Comparison of ENCODE assay signal across 8 cellular contexts in genomic region chr6:30720738-30721197, GRCh38. TPM values are rescaled to one million over a fixed set of nuclear protein-coding genes. Genes with fewer than 3 reads are reported as not detected.
DNase-seq lines count a peak whose midpoint lies in the region; ATAC-seq and TF ChIP-seq lines count a peak whose summit lies in the region.

No MANE protein-coding gene starts in this region.

- H3K4me3 ChIP-seq in GM12875 (ENCODE audit: low read depth, low read length) (peak overlapping the region; percentile 68), lower leg skin (ENCODE audit: low read depth, poor library complexity, severe bottlenecking) (peak overlapping the region; percentile 80)

- 0% methylated on average over 29 of the region's 29 CpGs for WGBS in lower leg skin, 2 donors

- peak overlapping the region; percentile 95 for H3K27ac Mint-ChIP-seq in activated CD4-positive, alpha-beta T cell treated with anti-CD3 and anti-CD28 coated beads for 36 hours
- H3K27ac Mint-ChIP-seq in dendritic cell treated with granulocyte-macrophage colony-stimulating factor and Interleukin-4, amounts not matched to agents 40 ng/mL and 50 ng/mL, for 4 days = peak overlapping the region; percentile 98

- TF ChIP-seq POLR2A in lower leg skin (IDR thresholded peaks at IDR 0.05) = no peak

- peaks cover 55% of the 10 kb centered on the region for H3K4me1 Mint-ChIP-seq in activated CD4-positive, alpha-beta T cell treated with anti-CD3 and anti-CD28 coated beads for 36 hours
- peaks cover 66% of the 10 kb centered on the region for H3K4me1 Mint-ChIP-seq in dendritic cell treated with granulocyte-macrophage colony-stimulating factor and Interleukin-4, amounts not matched to agents 40 ng/mL and 50 ng/mL, for 4 days (ENCODE audit: low read depth)

- POLR2A ChIA-PET in activated CD4-positive, alpha-beta T cell treated with anti-CD3 and anti-CD28 coated beads for 36 hours (lab: Charles Lee) = interaction anchor here (0.6 to 2.7 kb wide), 6 partner anchors 10 to 42 kb away, joined by 3 to 20 read pairs (median 10); partner anchors contain the start of gene IER3

- peak overlapping the region; percentile 98 for H3K4me3 Mint-ChIP-seq in activated CD4-positive, alpha-beta T cell treated with anti-CD3 and anti-CD28 coated beads for 36 hours
- H3K4me3 Mint-ChIP-seq in dendritic cell treated with granulocyte-macrophage colony-stimulating factor and Interleukin-4, amounts not matched to agents 40 ng/mL and 50 ng/mL, for 4 days = peak overlapping the region; percentile 87

- H3K9me3 Mint-ChIP-seq in activated CD4-positive, alpha-beta T cell treated with anti-CD3 and anti-CD28 coated beads for 36 hours (ENCODE audit: low read depth) = no peaks in the 10 kb centered on the region
- no peaks in the 10 kb centered on the region for H3K9me3 Mint-ChIP-seq in dendritic cell treated with granulocyte-macrophage colony-stimulating factor and Interleukin-4, amounts not matched to agents 40 ng/mL and 50 ng/mL, for 4 days

- TF ChIP-seq CTCF in GM12875 (IDR thresholded peaks at IDR 0.05; ENCODE audit: borderline replicate concordance, insufficient read depth, low read depth, low read length) = no peak
- TF ChIP-seq CTCF in lower leg skin (IDR thresholded peaks at IDR 0.05) = no peak

- H3K36me3 Mint-ChIP-seq in activated CD4-positive, alpha-beta T cell treated with anti-CD3 and anti-CD28 coated beads for 36 hours (ENCODE audit: low read depth) = peaks cover 68% of the 10 kb centered on the region
- peaks cover 68% of the 10 kb centered on the region for H3K36me3 Mint-ChIP-seq in dendritic cell treated with granulocyte-macrophage colony-stimulating factor and Interleukin-4, amounts not matched to agents 40 ng/mL and 50 ng/mL, for 4 days (ENCODE audit: low read depth)

- DNase-seq in NCI-H2227 (lab: John Stamatoyannopoulos, UW; ENCODE audit: unreplicated experiment) (peak; percentile 90), lower leg skin (ENCODE audit: low spot score in 2 of 2) (peak; percentile 76 to 95), iPS-NIHi7 (ENCODE audit: extremely low spot score) (no peak)
- DNase-seq in activated CD4-positive, alpha-beta T cell treated with anti-CD3 and anti-CD28 coated beads for 36 hours = peak; percentile 82
- DNase-seq in stimulated activated CD4-positive, alpha-beta T cell treated with anti-CD3 and anti-CD28 coated beads, TNF-alpha, amount 100 ng/mL, for 24 hours (ENCODE audit: low read depth in 3 of 3) = peak in 2 of 3 experiments; percentile 40 to 60

- CTCF ChIA-PET in activated CD4-positive, alpha-beta T cell treated with anti-CD3 and anti-CD28 coated beads for 36 hours (lab: Charles Lee) = interaction anchor here (0.6 to 4.7 kb wide), 9 partner anchors 10 to 108 kb away, joined by 3 to 97 read pairs (median 8); partner anchors contain the start of gene DHX16

- no peak for ATAC-seq in activated CD4-positive, alpha-beta T cell treated with anti-CD3 and anti-CD28 coated beads for 36 hours
- ATAC-seq in GM21381 (IDR thresholded peaks at IDR 0.05; ENCODE audit: unreplicated experiment) = no peak

- H3K27me3 Mint-ChIP-seq in activated CD4-positive, alpha-beta T cell treated with anti-CD3 and anti-CD28 coated beads for 36 hours = no peaks in the 10 kb centered on the region
- no peaks in the 10 kb centered on the region for H3K27me3 Mint-ChIP-seq in dendritic cell treated with granulocyte-macrophage colony-stimulating factor and Interleukin-4, amounts not matched to agents 40 ng/mL and 50 ng/mL, for 4 days

- intact Hi-C loops in activated CD4-positive, alpha-beta T cell treated with anti-CD3 and anti-CD28 coated beads for 36 hours (cut with DNase I, micrococcal nuclease) = loop anchor here (1.0 to 5.0 kb wide), 14 partner anchors 14 to 682 kb away; partner anchors contain the start of genes FLOT1 (in 2 of the 2), MRPS18B (in 2 of the 2), PPP1R10 (in 2 of the 2) and ABCF1 (in 1 of the 2)
- intact Hi-C loops in dendritic cell treated with granulocyte-macrophage colony-stimulating factor and Interleukin-4, amounts not matched to agents 40 ng/mL and 50 ng/mL, for 4 days (cut with micrococcal nuclease) = loop anchor here (1.0 to 10.0 kb wide), 2 partner anchors 103 to 236 kb away; partner anchors contain the start of genes HLA-E, MRPS18B and PPP1R10
- intact Hi-C loops in lower leg skin (cut with DNase I; ENCODE audit: low total_unique reads) = no loop called here

RNA-seq across cellular contexts. Expression of gene TUBB, which starts 0.6 kb away (rescaled TPM):
- total RNA-seq in activated CD4-positive, alpha-beta T cell treated with anti-CD3 and anti-CD28 coated beads for 36 hours = 1,000 to 10,000 TPM; 1,569 to 1,746 TPM
- 100 to 1,000 TPM; 119 to 179 (median 156) TPM for total RNA-seq in lower leg skin

RNA-seq across cellular contexts. Expression of gene MDC1, which starts 3.7 kb away (rescaled TPM):
- 100 to 1,000 TPM in 1 of 2 experiments, 10 to 100 TPM in 1; 92.0 to 101 TPM for total RNA-seq in activated CD4-positive, alpha-beta T cell treated with anti-CD3 and anti-CD28 coated beads for 36 hours
- 10 to 100 TPM in 1 of 4 donors, 1 to 10 TPM in 3; 9.7 to 21.4 (median 9.8) TPM for total RNA-seq in lower leg skin

RNA-seq across cellular contexts. Expression of gene FLOT1, which starts 21.7 kb away (rescaled TPM):
- 100 to 1,000 TPM; 155 to 188 TPM for total RNA-seq in activated CD4-positive, alpha-beta T cell treated with anti-CD3 and anti-CD28 coated beads for 36 hours
- 10 to 100 TPM; 40.2 to 64.1 (median 42.5) TPM for total RNA-seq in lower leg skin

RNA-seq across cellular contexts. Expression of gene IER3, which starts 23.6 kb away (rescaled TPM):
- 100 to 1,000 TPM; 196 to 221 TPM for total RNA-seq in activated CD4-positive, alpha-beta T cell treated with anti-CD3 and anti-CD28 coated beads for 36 hours
- total RNA-seq in lower leg skin = 10 to 100 TPM; 20.9 to 56.5 (median 33.3) TPM

RNA-seq across cellular contexts. Expression of gene NRM, which starts 30.0 kb away (rescaled TPM):
- total RNA-seq in activated CD4-positive, alpha-beta T cell treated with anti-CD3 and anti-CD28 coated beads for 36 hours = 10 to 100 TPM; 25.8 to 36.4 TPM
- total RNA-seq in lower leg skin = 1 to 10 TPM; 4.3 to 6.9 (median 6.1) TPM

Comparison
In these comparisons a context has a peak if more than half of its experiments do, and no peak if none do; other contexts are left out.
1. RNA of gene TUBB, which starts 0.6 kb away (total RNA-seq): 1,569 to 1,746 TPM in activated CD4-positive, alpha-beta T cell treated with anti-CD3 and anti-CD28 coated beads for 36 hours; 119 to 179 TPM in lower leg skin; every median in the first group is over 4 times any median in the second.
2. RNA of gene MDC1, which starts 3.7 kb away (total RNA-seq): 92.0 to 101 TPM in activated CD4-positive, alpha-beta T cell treated with anti-CD3 and anti-CD28 coated beads for 36 hours; 9.7 to 21.4 TPM in lower leg skin; every median in the first group is over 4 times any median in the second.